In the genomic region with DNA sequence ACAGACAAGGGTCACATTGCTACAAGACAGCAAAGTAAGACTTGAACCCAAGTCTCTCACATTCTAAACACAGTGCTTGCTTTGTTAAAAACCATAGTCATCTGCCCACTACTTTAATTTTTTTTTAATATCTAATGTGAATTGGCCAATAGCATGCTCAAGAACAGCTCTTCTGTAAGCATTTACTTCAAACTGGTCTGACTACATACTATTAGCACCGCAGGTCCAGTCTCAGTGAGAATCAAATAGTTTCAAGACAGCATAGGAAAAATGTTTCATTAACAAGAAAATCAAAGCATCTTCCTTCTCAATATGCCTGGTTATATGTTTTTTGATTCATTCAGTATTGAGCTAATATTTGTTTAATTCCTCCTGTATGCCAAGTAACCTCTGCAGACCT, we compare ENCODE assay signal across 17 cellular contexts.
DNase-seq lines count a peak whose midpoint lies in the region; ATAC-seq and TF ChIP-seq lines count a peak whose summit lies in the region.
"Had no signal": no experiment of that assay in that cellular context is flagged by ENCODE, and none has a peak within 500 bp of the region (broad histone marks: within the 10 kb centered on the region; RNA-seq: fewer than 3 reads in every experiment).

No MANE protein-coding gene starts in this region.

- H3K9me3 ChIP-seq in left lung: no peaks in the 10 kb centered on the region
- H3K9me3 ChIP-seq: BE2C, BLaER1 had no signal

- no peaks in the 10 kb centered on the region for H3K4me1 ChIP-seq in left lung
- H3K4me1 ChIP-seq: BE2C, BLaER1 had no signal

- ATAC-seq in left lung: peak; percentile 72
- no peak for ATAC-seq in Right ventricle myocardium superior (ENCODE audit: poor library complexity)

- H3K4me3 ChIP-seq in epithelial cell of esophagus (ENCODE audit: low read length) (no peak overlapping the region), left lung (no peak overlapping the region), coronary artery (no peak overlapping the region)
- H3K4me3 ChIP-seq: BLaER1 had no signal

- TF ChIP-seq CTCF in epithelial cell of esophagus (IDR thresholded peaks at IDR 0.05; ENCODE audit: insufficient read depth, low read depth, low read length, missing control alignments) (no peak), left lung (IDR thresholded peaks at IDR 0.05) (no peak), coronary artery (IDR thresholded peaks at IDR 0.05) (no peak)

- intact Hi-C loops in left lung (cut with DNase I) (no loop called here), Right ventricle myocardium superior (cut with DNase I) (no loop called here), posterior cingulate gyrus (cut with DNase I) (no loop called here)

- peaks cover 0 to 9% of the 10 kb centered on the region in 2 donors for H3K27me3 ChIP-seq in left lung
- H3K27me3 ChIP-seq: BE2C, BLaER1 had no signal

- no peaks in the 10 kb centered on the region for H3K36me3 ChIP-seq in left lung
- H3K36me3 ChIP-seq: BE2C, BLaER1 had no signal

- no peak overlapping the region for H3K27ac ChIP-seq in left lung
- no peak overlapping the region for H3K27ac ChIP-seq in coronary artery
- H3K27ac ChIP-seq: BLaER1 had no signal

- DNase-seq in epithelial cell of esophagus (ENCODE audit: low read depth): peak; percentile 12
- no peak for DNase-seq in left lung
- no peak for DNase-seq in coronary artery (ENCODE audit: low spot score)
- no peak for DNase-seq in Right ventricle myocardium superior
- DNase-seq in posterior cingulate gyrus: no peak
- DNase-seq: 8988T; ACHN; BE2C; C1 segment of cervical spinal cord; Calu3; CD4-positive, alpha-beta memory T cell; CD4-positive, CD25-positive, alpha-beta regulatory T cell; CD8-positive, alpha-beta memory T cell; COR-L47; DMS79 treated with DMSO at 0.1 percent for 48 hours; GF-D8 had no signal
